In genomic region chr10:46087381-46087780, GRCh38 we compare ENCODE assay signal across 4 cellular contexts. TPM values are rescaled to one million over a fixed set of nuclear protein-coding genes. Genes with fewer than 3 reads are reported as not detected.
"Had no signal": no experiment of that assay in that cellular context is flagged by ENCODE, and none has a peak within 500 bp of the region (broad histone marks: within the 10 kb centered on the region; RNA-seq: fewer than 3 reads in every experiment).

No MANE protein-coding gene starts in this region.

RNA-seq across cellular contexts. Expression of gene MSMB, which starts 41.3 kb away (rescaled TPM):
- total RNA-seq: LHCN-M2, M059J, MCF 10A, NCI-H460 had no signal
